Comparison of ENCODE assay signal across 1 cellular context in genomic region chr2:187504312-187504921, GRCh38.
TF ChIP-seq lines count a peak whose summit lies in the region.

No MANE protein-coding gene starts in this region.

TF ChIP-seq in K562, 482 proteins besides CTCF, POLR2A, EP300 and RAD21 (continued from another document):
- TF ChIP-seq SRSF9 (IDR thresholded peaks at IDR 0.05; ENCODE audit: borderline replicate concordance, low read depth, low read length) (no peak), RBBP5 (IDR thresholded peaks at IDR 0.05; ENCODE audit: borderline replicate concordance, insufficient read depth, low read length, poor library complexity, severe bottlenecking) (no peak), ADNP (tag; IDR thresholded peaks at IDR 0.05) (0 out of 2 replicates have a peak, but pooled peaks have one; percentile 44), THRB (CRISPR knock-in tag; conservative IDR thresholded peaks at IDR 0.05) (no peak), GATA2 (CRISPR knock-in tag; IDR thresholded peaks at IDR 0.05) (peak; percentile 29; the same call in 1 of the 2 replicates), FOS (IDR thresholded peaks at IDR 0.05; ENCODE audit: extremely low read depth, insufficient read length) (no peak), ETV1 (tag; conservative IDR thresholded peaks at IDR 0.05; ENCODE audit: low read depth) (peak; percentile 86), FOXO4 (CRISPR knock-in tag; IDR thresholded peaks at IDR 0.05) (no peak), SOX6 (IDR thresholded peaks at IDR 0.05) (peak; percentile 42; the same call in 1 of the 2 replicates), CHAMP1 (IDR thresholded peaks at IDR 0.05) (0 out of 2 replicates have a peak, but pooled peaks have one; percentile 54), RHOXF2B (CRISPR knock-in tag; conservative IDR thresholded peaks at IDR 0.05) (no peak), NKRF (IDR thresholded peaks at IDR 0.05; ENCODE audit: borderline replicate concordance) (no peak), TCF3 (CRISPR knock-in tag; IDR thresholded peaks at IDR 0.05) (no peak), MNT (conservative IDR thresholded peaks at IDR 0.05) (no peak)
